ENCODE assay signal across 14 cellular contexts in genomic region chr1:230366504-230366915, GRCh38. TPM values are rescaled to one million over a fixed set of nuclear protein-coding genes. Genes with fewer than 3 reads are reported as not detected.
"Had no signal": no experiment of that assay in that cellular context is flagged by ENCODE, and none has a peak within 500 bp of the region (broad histone marks: within the 10 kb centered on the region; RNA-seq: fewer than 3 reads in every experiment).

No MANE protein-coding gene starts in this region.

- H3K27me3 ChIP-seq: colonic mucosa, ovary, right atrium auricular region had no signal

- H3K36me3 ChIP-seq: colonic mucosa, esophagus muscularis mucosa, left ventricle myocardium inferior, ovary, prostate gland, right atrium auricular region, tibial artery had no signal

- DNase-seq: activated naive CD4-positive, alpha-beta T cell treated with Interleukin-2 at 50 U/mL for 16 hours; activated naive CD8-positive, alpha-beta T cell treated with anti-CD3 and anti-CD28 coated beads, Interleukin-2, amount 10 ng/mL, durations not matched to agents 7 days and 5 days; activated T-cell treated with anti-CD3 and anti-CD28 coated beads, Interleukin-2, amount 50 U/mL, for 48 hours; amniotic stem cell; colonic mucosa; kidney glomerular epithelial cell; left ventricle myocardium inferior; natural killer cell; ovary; stimulated activated CD4-positive, alpha-beta T cell treated with anti-CD3 and anti-CD28 coated beads, Interleukin-12 subunit alpha, Interleukin-12 subunit beta, amount 100 ng/mL, for 4 hours; tibial artery had no signal

- H3K4me1 ChIP-seq: colonic mucosa, esophagus muscularis mucosa, left ventricle myocardium inferior, prostate gland, tibial artery had no signal

- H3K4me3 ChIP-seq: colonic mucosa, esophagus muscularis mucosa, left ventricle myocardium inferior, ovary, prostate gland, right atrium auricular region, tibial artery had no signal

- H3K9me3 ChIP-seq: colonic mucosa, esophagus muscularis mucosa, left ventricle myocardium inferior, ovary, prostate gland, right atrium auricular region, tibial artery had no signal

- H3K27ac ChIP-seq: colonic mucosa, esophagus muscularis mucosa, left ventricle myocardium inferior, ovary, prostate gland, right atrium auricular region, tibial artery had no signal

RNA-seq across cellular contexts. Expression of gene PGBD5, which starts 59.6 kb away (rescaled TPM):
- total RNA-seq: activated naive CD8-positive, alpha-beta T cell treated with anti-CD3 and anti-CD28 coated beads, Interleukin-2, amount 10 ng/mL, durations not matched to agents 7 days and 5 days had no signal
